ENCODE assay signal across 8 cellular contexts in the genomic region with DNA sequence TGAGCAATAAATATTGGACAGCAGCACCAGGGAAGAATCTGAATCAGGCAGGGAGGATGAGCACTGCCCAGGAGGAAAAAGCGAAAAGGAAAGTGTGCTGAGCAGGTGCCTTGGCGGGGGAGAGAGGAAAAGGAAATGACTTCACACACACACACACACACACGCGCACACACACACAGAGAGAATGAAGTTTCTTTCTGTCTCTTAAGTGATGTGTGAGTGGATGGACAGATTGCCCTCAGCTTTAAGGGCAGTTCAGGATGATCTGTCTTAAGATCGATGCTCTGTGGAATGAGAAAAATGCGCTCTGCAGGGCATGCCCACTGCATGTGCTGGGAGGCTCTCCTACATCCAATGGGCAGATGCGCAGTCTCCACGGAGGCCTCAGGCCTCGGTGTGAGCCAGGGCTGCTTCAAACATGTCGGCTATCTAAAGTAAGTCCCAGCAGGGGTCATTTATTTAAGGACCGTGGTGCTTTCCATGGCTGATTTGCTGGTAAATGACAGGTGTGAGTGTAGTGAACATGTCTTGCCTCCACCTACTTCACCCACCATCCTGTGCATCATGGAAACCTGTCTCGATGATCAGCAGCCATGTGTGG. TPM values are rescaled to one million over a fixed set of nuclear protein-coding genes. Genes with fewer than 3 reads are reported as not detected.
A peak's percentile ranks its signal among the peaks of the same experiment; 100 is the strongest.
DNase-seq lines count a peak whose midpoint lies in the region; ATAC-seq and TF ChIP-seq lines count a peak whose summit lies in the region.

No MANE protein-coding gene starts in this region.

- no peak for TF ChIP-seq CTCF in epithelial cell of proximal tubule (conservative IDR thresholded peaks at IDR 0.05; ENCODE audit: low read depth, low read length)

- peak; percentile 30 for ATAC-seq in GM18858 (IDR thresholded peaks at IDR 0.05; ENCODE audit: unreplicated experiment)
- ATAC-seq in HG03175 (IDR thresholded peaks at IDR 0.05; ENCODE audit: unreplicated experiment), result peak; percentile 30

- peak overlapping the region; percentile 63 for H3K4me3 ChIP-seq in epithelial cell of proximal tubule (ENCODE audit: low read depth, low read length)

- DNase-seq in AG08395 (ENCODE audit: low spot score) (peak; percentile 43), NOMO-1 treated with DMSO at 0.1 percent for 48 hours (lab: John Stamatoyannopoulos, UW; ENCODE audit: unreplicated experiment) (peak; percentile 66), epithelial cell of proximal tubule (ENCODE audit: low read depth) (no peak), middle frontal gyrus (ENCODE audit: extremely low spot score, low spot score) (peak; percentile 32)
- peak; percentile 56 for DNase-seq in activated CD8-positive, alpha-beta memory T cell treated with anti-CD3 and anti-CD28 coated beads, Interleukin-2, amount 50 U/mL, for 24 hours (ENCODE audit: extremely low read depth)
- peak; percentile 44 to 72 for DNase-seq in stimulated activated CD8-positive, alpha-beta memory T cell treated with anti-CD3 and anti-CD28 coated beads, Interleukin-7, amount 100 ng/mL, for 4 hours (ENCODE audit: low read depth in 2 of 2)

RNA-seq across cellular contexts. Expression of a gene that starts 2.5 kb away (rescaled TPM):
- 19.4 and 25.2 TPM in 2 replicates for total RNA-seq in epithelial cell of proximal tubule
